In the genomic region with DNA sequence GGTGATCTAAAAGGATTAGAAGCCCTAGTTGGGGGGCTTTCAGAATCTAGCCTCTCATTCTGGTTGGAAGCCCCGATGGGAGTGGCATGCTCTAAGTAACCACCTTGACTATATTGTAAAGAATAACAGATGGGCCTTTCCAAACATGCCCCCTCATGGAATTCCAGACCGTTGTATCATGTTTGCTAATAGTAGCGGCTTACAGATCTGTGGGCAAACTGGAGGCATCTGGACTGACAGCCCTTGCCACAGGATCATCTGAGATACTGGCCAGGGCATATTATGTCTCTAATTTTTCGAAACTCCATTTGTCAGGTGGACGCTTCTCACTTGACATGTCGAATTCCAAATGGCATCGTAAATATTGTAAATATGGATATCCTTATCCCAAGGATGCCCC, we compare ENCODE assay signal across 20 cellular contexts.
"Had no signal": no experiment of that assay in that cellular context is flagged by ENCODE, and none has a peak within 500 bp of the region (broad histone marks: within the 10 kb centered on the region; RNA-seq: fewer than 3 reads in every experiment).

No MANE protein-coding gene starts in this region.

- DNase-seq: colonic mucosa; effector CD8-positive, alpha-beta T cell; endodermal cell; foreskin keratinocyte; glutamatergic neuron; hypothalamus; left ventricle myocardium superior; lower lobe of right lung; naive B cell; pancreas; stimulated activated CD4-positive, alpha-beta T cell treated with anti-CD3 and anti-CD28 coated beads, Interleukin-2, amount 100 ng/mL, for 24 hours; stimulated activated CD4-positive, alpha-beta T cell treated with anti-CD3 and anti-CD28 coated beads, Interleukin-4, amount 100 ng/mL, for 24 hours; stimulated activated naive CD4-positive, alpha-beta T cell treated with Interleukin-2 at 50 U/mL for 16 hours; stomach; thyroid gland; trophoblast cell had no signal

- H3K4me1 ChIP-seq: colonic mucosa, foreskin keratinocyte, vagina had no signal

- H3K4me3 ChIP-seq: colonic mucosa, esophagus muscularis mucosa, lower lobe of right lung, pancreas, right atrium auricular region, stomach, thyroid gland, vagina had no signal

- H3K27ac ChIP-seq: colonic mucosa, esophagus muscularis mucosa, foreskin keratinocyte, lower lobe of right lung, neutrophil, pancreas, right atrium auricular region, stomach, thyroid gland, vagina had no signal

- H3K9me3 ChIP-seq: colonic mucosa, esophagus muscularis mucosa, pancreas, thyroid gland, vagina had no signal

- H3K27me3 ChIP-seq: colonic mucosa, esophagus muscularis mucosa, foreskin keratinocyte, neutrophil, pancreas, right atrium auricular region, stomach, thyroid gland, vagina had no signal

- H3K36me3 ChIP-seq: colonic mucosa, esophagus muscularis mucosa, lower lobe of right lung, neutrophil, right atrium auricular region, thyroid gland, vagina had no signal
